In the genomic region with DNA sequence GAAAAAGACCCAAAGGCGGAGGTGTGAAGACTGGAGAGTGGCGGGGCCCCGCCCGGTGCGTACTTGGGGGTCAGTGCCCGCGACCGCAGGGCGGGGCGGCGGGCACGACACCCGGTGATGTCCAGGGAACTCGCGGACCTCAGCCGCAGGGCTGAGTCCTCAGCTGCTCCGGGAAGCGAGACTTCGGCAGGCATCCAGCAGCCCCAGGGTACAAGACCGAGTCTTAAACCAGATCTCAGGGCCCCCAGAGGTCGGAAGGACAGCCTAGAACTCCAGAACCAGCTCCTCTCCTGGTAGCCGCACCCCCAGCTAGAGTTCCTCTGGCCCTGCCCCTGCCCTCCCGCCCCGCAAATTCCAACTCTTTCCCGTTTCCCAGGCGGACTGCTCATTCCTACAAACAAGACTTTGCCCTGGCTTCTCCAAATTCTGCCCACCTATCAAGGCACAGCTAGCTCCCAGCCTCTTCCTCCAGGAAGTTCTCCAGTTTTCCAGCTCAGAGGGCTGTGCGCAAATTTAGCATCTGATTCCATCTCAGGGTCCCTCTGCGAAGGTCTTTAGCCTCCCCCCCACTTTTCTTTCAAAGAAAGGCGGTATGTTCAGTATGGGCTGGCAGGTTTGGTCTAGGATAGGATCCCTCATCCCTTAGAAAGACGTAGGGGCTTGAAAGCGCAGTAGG, we compare ENCODE assay signal across 9 cellular contexts. TPM values are rescaled to one million over a fixed set of nuclear protein-coding genes. Genes with fewer than 3 reads are reported as not detected.
DNase-seq lines count a peak whose midpoint lies in the region; ATAC-seq and TF ChIP-seq lines count a peak whose summit lies in the region.
"Had no signal": no experiment of that assay in that cellular context is flagged by ENCODE, and none has a peak within 500 bp of the region (broad histone marks: within the 10 kb centered on the region; RNA-seq: fewer than 3 reads in every experiment).

No MANE protein-coding gene starts in this region.

- no peaks in the 10 kb centered on the region for H3K36me3 ChIP-seq in Peyer's patch
- H3K36me3 ChIP-seq in endodermal cell (ENCODE audit: control insufficient read depth, insufficient read depth, low read length), result no peaks in the 10 kb centered on the region

- peak; percentile 43 for DNase-seq in GM13977 (ENCODE audit: low spot score)
- no peak for DNase-seq in Peyer's patch
- DNase-seq in endodermal cell, result peak; percentile 85
- no peak for DNase-seq in cerebellar cortex (ENCODE audit: low spot score)
- no peak for DNase-seq in GDM1 (lab: John Stamatoyannopoulos, UW)
- DNase-seq in HPDE6-E6E7 (ENCODE audit: extremely low spot score), result no peak

- TF ChIP-seq POLR2A in Peyer's patch (IDR thresholded peaks at IDR 0.05), result no peak

- no peak for ATAC-seq in HG02763 (IDR thresholded peaks at IDR 0.05; ENCODE audit: unreplicated experiment)

- TF ChIP-seq CTCF in GM13977 (IDR thresholded peaks at IDR 0.05; ENCODE audit: extremely low read depth, insufficient read depth, missing control alignments) (no peak), Peyer's patch (IDR thresholded peaks at IDR 0.05) (no peak), endodermal cell (conservative IDR thresholded peaks at IDR 0.05) (peak; percentile 34), nephron (IDR thresholded peaks at IDR 0.05; ENCODE audit: unreplicated experiment in 3 of 3) (no peak)

- H3K4me3 Mint-ChIP-seq in endodermal cell (peak overlapping the region; percentile 72), nephron (peak overlapping the region; percentile 89 to 91 (median 90))

- H3K27ac Mint-ChIP-seq in endodermal cell (no peak overlapping the region), nephron (peak overlapping the region in 2 of 3 experiments; percentile 20 to 73)

- in situ Hi-C loops in GM13977 (cut with MboI; ENCODE audit: low pct_unique_long_range_greater_than_20kb, low sequenced_read_pairs, unreplicated experiment), result no loop called here

- H3K4me1 Mint-ChIP-seq in endodermal cell (peaks cover 15% of the 10 kb centered on the region), nephron (peaks cover 13% of the 10 kb centered on the region)

- H3K9me3 Mint-ChIP-seq in endodermal cell (no peaks in the 10 kb centered on the region), nephron (no peaks in the 10 kb centered on the region)

- H3K27me3 Mint-ChIP-seq in endodermal cell (ENCODE audit: insufficient read depth) (peaks cover 79% of the 10 kb centered on the region), nephron (ENCODE audit: low read depth) (peaks cover 92% of the 10 kb centered on the region)

- peak overlapping the region; percentile 19 to 77 (median 60) for H3K27ac ChIP-seq in Peyer's patch
- H3K27ac ChIP-seq in endodermal cell (ENCODE audit: low read depth, low read length), result no peak overlapping the region

- peaks cover 0 to 8% of the 10 kb centered on the region in 2 donors for H3K27me3 ChIP-seq in Peyer's patch
- peaks cover 66% of the 10 kb centered on the region for H3K27me3 ChIP-seq in endodermal cell (ENCODE audit: control insufficient read depth, insufficient read depth, low read length, poor library complexity, severe bottlenecking)

- H3K4me1 ChIP-seq in Peyer's patch (peaks cover 0 to 26% (median 21%) of the 10 kb centered on the region in 4 donors), endodermal cell (ENCODE audit: control insufficient read depth, insufficient read depth, low read length) (no peaks in the 10 kb centered on the region)

- H3K4me3 ChIP-seq in Peyer's patch (peak overlapping the region; percentile 41 to 65 (median 58)), endodermal cell (ENCODE audit: low read length) (peak overlapping the region; percentile 91)

- H3K9me3 ChIP-seq in Peyer's patch (no peaks in the 10 kb centered on the region), endodermal cell (ENCODE audit: control insufficient read depth, low read length) (no peaks in the 10 kb centered on the region)

- WGBS in endodermal cell (ENCODE audit: insufficient coverage in 1 of 2, insufficient read length in 1 of 2), 2 experiments, result 4 to 8% methylated on average over 20 to 31 of the region's 31 CpGs

- H3K36me3 Mint-ChIP-seq in endodermal cell (ENCODE audit: low read depth), result no peaks in the 10 kb centered on the region
- H3K36me3 Mint-ChIP-seq in nephron (ENCODE audit: low read depth), result no peaks in the 10 kb centered on the region

- no peak overlapping the region for H3K9ac ChIP-seq in endodermal cell (ENCODE audit: extremely low read depth, low read length, poor library complexity, severe bottlenecking)

RNA-seq across cellular contexts. Expression of a gene that starts 26.0 kb away (rescaled TPM):
- total RNA-seq in Peyer's patch (not detected), endodermal cell (not detected)
- not detected for polyA plus RNA-seq in endodermal cell (2013, experiment 1 of 2)
- polyA plus RNA-seq in endodermal cell (2013, experiment 2 of 2), result not detected
- total RNA-seq: T-helper 2 cell treated with Interferon-gamma antibody and Interleukin-4, amounts not matched to agents 100 ng/mL and 5 ng/mL, for 36 hours had no signal

RNA-seq across cellular contexts. Expression of a gene that starts 37.7 kb away (rescaled TPM):
- total RNA-seq in Peyer's patch (10 to 100 TPM in 3 of 4 donors, 1 to 10 TPM in 1; 5.1 to 46.2 (median 15.6) TPM), endodermal cell (10 to 100 TPM; 34.9 to 35.4 TPM)
- 29.5 TPM for polyA plus RNA-seq in endodermal cell (2013, experiment 1 of 2)
- polyA plus RNA-seq in endodermal cell (2013, experiment 2 of 2), result 25.7 TPM

RNA-seq across cellular contexts. Expression of a gene that starts 56.7 kb away (rescaled TPM):
- total RNA-seq in Peyer's patch, result 10 to 100 TPM; 30.5 to 69.9 (median 41.4) TPM
- total RNA-seq in endodermal cell, result 10 to 100 TPM in 1 of 2 donors, 1 to 10 TPM in 1; 8.8 to 10.2 TPM
- 14.0 TPM for polyA plus RNA-seq in endodermal cell (2013, experiment 1 of 2)
- polyA plus RNA-seq in endodermal cell (2013, experiment 2 of 2), result 13.9 TPM

RNA-seq across cellular contexts. Expression of a gene that starts 57.8 kb away (rescaled TPM):
- total RNA-seq in Peyer's patch, result 100 to 1,000 TPM in 2 of 4 donors, 10 to 100 TPM in 2; 83.5 to 131 (median 95.6) TPM
- 100 to 1,000 TPM; 347 to 391 TPM for total RNA-seq in endodermal cell
- 254 TPM for polyA plus RNA-seq in endodermal cell (2013, experiment 1 of 2)
- 232 TPM for polyA plus RNA-seq in endodermal cell (2013, experiment 2 of 2)

Comparison
In these comparisons a context has a peak if more than half of its experiments do, and no peak if none do; other contexts are left out.
1. DNase-seq: peak in GM13977 (single experiment) and endodermal cell (single experiment); none in Peyer's patch (0 of 3), cerebellar cortex (single experiment), GDM1 (single experiment) and HPDE6-E6E7 (single experiment).